In genomic region chr14:49727171-49727570, GRCh38 we compare ENCODE assay signal across 31 cellular contexts.
"Had no signal": no experiment of that assay in that cellular context is flagged by ENCODE, and none has a peak within 500 bp of the region (broad histone marks: within the 10 kb centered on the region; RNA-seq: fewer than 3 reads in every experiment).

No MANE protein-coding gene starts in this region.

- H3K4me1 ChIP-seq: colonic mucosa, gastroesophageal sphincter, heart right ventricle, left lung, psoas muscle, spleen, suprapubic skin, transverse colon, upper lobe of right lung, vagina had no signal

- H3K27ac Mint-ChIP-seq: dendritic cell treated with granulocyte-macrophage colony-stimulating factor and Interleukin-4, amounts not matched to agents 40 ng/mL and 50 ng/mL, for 4 days; endodermal cell; mesothelial cell of epicardium; naive B cell; natural killer cell treated with Interleukin-12 subunit alpha and Interleukin-12 subunit beta and Interleukin-15 and Interleukin-18, amount 100 ng/mL, for 72 hours; stimulated activated naive B cell treated with anti-CD40 and anti-IgM and Interleukin-4, amounts not matched to agents 10 μg/mL and 1 μg/mL and 100 μg/mL, for 72 hours; stimulated activated naive CD8-positive, alpha-beta T cell treated with anti-CD3 and anti-CD28 coated beads, Interleukin-15, Interleukin-2, amounts not matched to agents 100 ng/mL and 50 ng/mL, for 24 hours had no signal

- H3K27me3 Mint-ChIP-seq: dendritic cell treated with granulocyte-macrophage colony-stimulating factor and Interleukin-4, amounts not matched to agents 40 ng/mL and 50 ng/mL, for 4 days; naive B cell; natural killer cell treated with Interleukin-12 subunit alpha and Interleukin-12 subunit beta and Interleukin-15 and Interleukin-18, amount 100 ng/mL, for 72 hours; stimulated activated naive B cell treated with anti-CD40 and anti-IgM and Interleukin-4, amounts not matched to agents 10 μg/mL and 1 μg/mL and 100 μg/mL, for 72 hours; stimulated activated naive CD8-positive, alpha-beta T cell treated with anti-CD3 and anti-CD28 coated beads, Interleukin-15, Interleukin-2, amounts not matched to agents 100 ng/mL and 50 ng/mL, for 24 hours had no signal

- DNase-seq: colonic mucosa; effector CD8-positive, alpha-beta T cell; endodermal cell; foreskin fibroblast; glutamatergic neuron; heart right ventricle; hippocampal formation; left cardiac atrium; left lung; mesenchymal stem cell; mucosa of descending colon; naive B cell; posterior cingulate gyrus; psoas muscle; right cardiac atrium; spleen; stimulated activated CD4-positive, alpha-beta T cell treated with anti-CD3 and anti-CD28 coated beads, Interleukin-2, amount 100 ng/mL, for 48 hours; stimulated activated naive B cell treated with anti-CD40 and anti-IgM and Interleukin-4, amounts not matched to agents 10 μg/mL and 1 μg/mL and 100 μg/mL, for 72 hours; transverse colon; upper lobe of right lung had no signal

- H3K4me1 Mint-ChIP-seq: endodermal cell; mesothelial cell of epicardium; naive B cell; stimulated activated naive B cell treated with anti-CD40 and anti-IgM and Interleukin-4, amounts not matched to agents 10 μg/mL and 1 μg/mL and 100 μg/mL, for 72 hours had no signal

- H3K4me3 Mint-ChIP-seq: dendritic cell treated with granulocyte-macrophage colony-stimulating factor and Interleukin-4, amounts not matched to agents 40 ng/mL and 50 ng/mL, for 4 days; endodermal cell; mesothelial cell of epicardium; naive B cell; natural killer cell treated with Interleukin-12 subunit alpha and Interleukin-12 subunit beta and Interleukin-15 and Interleukin-18, amount 100 ng/mL, for 72 hours; stimulated activated naive B cell treated with anti-CD40 and anti-IgM and Interleukin-4, amounts not matched to agents 10 μg/mL and 1 μg/mL and 100 μg/mL, for 72 hours; stimulated activated naive CD8-positive, alpha-beta T cell treated with anti-CD3 and anti-CD28 coated beads, Interleukin-15, Interleukin-2, amounts not matched to agents 100 ng/mL and 50 ng/mL, for 24 hours had no signal

- H3K9me3 ChIP-seq: colonic mucosa, gastroesophageal sphincter, heart right ventricle, left lung, mucosa of descending colon, psoas muscle, spleen, suprapubic skin, transverse colon, upper lobe of right lung, vagina had no signal

- H3K9me3 Mint-ChIP-seq: mesothelial cell of epicardium; naive B cell; natural killer cell treated with Interleukin-12 subunit alpha and Interleukin-12 subunit beta and Interleukin-15 and Interleukin-18, amount 100 ng/mL, for 72 hours; stimulated activated naive B cell treated with anti-CD40 and anti-IgM and Interleukin-4, amounts not matched to agents 10 μg/mL and 1 μg/mL and 100 μg/mL, for 72 hours; stimulated activated naive CD8-positive, alpha-beta T cell treated with anti-CD3 and anti-CD28 coated beads, Interleukin-15, Interleukin-2, amounts not matched to agents 100 ng/mL and 50 ng/mL, for 24 hours had no signal

- FAIRE-seq: islet of Langerhans had no signal

- H3K4me3 ChIP-seq: colonic mucosa, gastroesophageal sphincter, heart right ventricle, left lung, mucosa of descending colon, psoas muscle, skin epidermis, spleen, suprapubic skin, transverse colon, upper lobe of right lung, vagina had no signal

- H3K27ac ChIP-seq: colonic mucosa, epithelial cell of prostate, gastroesophageal sphincter, heart right ventricle, left lung, psoas muscle, skin epidermis, spleen, suprapubic skin, transverse colon, upper lobe of right lung, vagina had no signal

- H3K36me3 ChIP-seq: colonic mucosa had no signal

- ATAC-seq: esophagus mucosa; gastroesophageal sphincter; heart right ventricle; left cardiac atrium; left lung; mucosa of descending colon; natural killer cell treated with Interleukin-12 subunit alpha and Interleukin-12 subunit beta and Interleukin-15 and Interleukin-18, amount 100 ng/mL, for 72 hours; psoas muscle; right cardiac atrium; stimulated activated naive B cell treated with anti-CD40 and anti-IgM and Interleukin-4, amounts not matched to agents 10 μg/mL and 1 μg/mL and 100 μg/mL, for 72 hours; upper lobe of right lung had no signal

- H3K27me3 ChIP-seq: colonic mucosa, gastroesophageal sphincter, heart right ventricle, left lung, spleen, suprapubic skin, transverse colon, upper lobe of right lung, vagina had no signal
